Comparison of ENCODE assay signal across 17 cellular contexts in the genomic region with DNA sequence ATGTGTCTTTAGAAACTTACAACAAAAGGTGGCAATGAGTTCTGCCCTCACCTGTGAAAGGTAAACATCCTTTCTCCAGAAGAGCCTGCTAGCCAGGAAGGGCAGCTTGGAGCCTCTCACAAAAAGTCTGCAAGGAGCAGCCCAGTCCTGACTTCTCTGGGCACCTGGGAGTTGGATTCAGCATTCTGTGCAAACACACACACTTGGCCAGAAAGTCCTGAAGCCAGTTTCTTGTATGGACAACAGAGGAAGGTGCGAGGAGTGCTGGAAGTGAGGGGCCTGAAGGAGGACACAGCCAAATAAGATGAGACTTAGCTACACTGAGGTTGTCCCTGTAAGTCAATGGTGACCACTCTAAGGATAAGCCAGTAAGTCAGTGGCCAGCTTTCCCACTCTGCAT.
"Had no signal": no experiment of that assay in that cellular context is flagged by ENCODE, and none has a peak within 500 bp of the region (broad histone marks: within the 10 kb centered on the region; RNA-seq: fewer than 3 reads in every experiment).

No MANE protein-coding gene starts in this region.

- ATAC-seq: activated T-helper 17 cell treated with anti-CD3 and anti-CD28 coated beads, Interleukin-2, amount 50 U/mL, for 72 hours; effector memory CD8-positive, alpha-beta T cell; heart right ventricle; sciatic nerve had no signal

- H3K27me3 ChIP-seq: adrenal gland, heart right ventricle, neural progenitor cell, stomach, testis, upper lobe of right lung had no signal

- H3K9me3 ChIP-seq: adrenal gland, stomach, testis, upper lobe of right lung had no signal

- H3K4me3 ChIP-seq: adrenal gland, heart right ventricle, neural progenitor cell, stomach, testis, upper lobe of right lung had no signal

- H2AFZ ChIP-seq: neural progenitor cell had no signal

- H3K4me2 ChIP-seq: neural progenitor cell had no signal

- H3K9me3 Mint-ChIP-seq: activated T-helper 17 cell treated with anti-CD3 and anti-CD28 coated beads, Interleukin-2, amount 50 U/mL, for 72 hours; effector memory CD8-positive, alpha-beta T cell had no signal

- H3K36me3 ChIP-seq: adrenal gland, heart right ventricle, neural progenitor cell, stomach, upper lobe of right lung had no signal

- FAIRE-seq: frontal cortex, islet of Langerhans had no signal

- H3K27ac ChIP-seq: epithelial cell of prostate, heart right ventricle, neural progenitor cell, testis had no signal

- H3K27ac Mint-ChIP-seq: activated naive CD4-positive, alpha-beta T cell treated with anti-CD3 and anti-CD28 coated beads for 36 hours; activated T-helper 17 cell treated with anti-CD3 and anti-CD28 coated beads, Interleukin-2, amount 50 U/mL, for 72 hours; effector memory CD8-positive, alpha-beta T cell; neural progenitor cell had no signal

- H3K4me3 Mint-ChIP-seq: activated naive CD4-positive, alpha-beta T cell treated with anti-CD3 and anti-CD28 coated beads for 36 hours; activated T-helper 17 cell treated with anti-CD3 and anti-CD28 coated beads, Interleukin-2, amount 50 U/mL, for 72 hours; effector memory CD8-positive, alpha-beta T cell; neural progenitor cell had no signal

- DNase-seq: activated CD4-positive, alpha-beta T cell treated with anti-CD3 and anti-CD28 coated beads for 1 hour; activated CD4-positive, alpha-beta T cell treated with anti-CD3 and anti-CD28 coated beads, Interleukin-2, amount 50 U/mL, for 48 hours; activated naive CD4-positive, alpha-beta T cell treated with anti-CD3 and anti-CD28 coated beads for 36 hours; adrenal gland; dermis blood vessel endothelial cell; effector memory CD8-positive, alpha-beta T cell; heart right ventricle; stomach; T1000; testis; upper lobe of right lung had no signal

- H3K4me1 ChIP-seq: testis had no signal

- H3K9ac ChIP-seq: neural progenitor cell had no signal

- H3K36me3 Mint-ChIP-seq: neural progenitor cell had no signal
